ENCODE assay signal across 1 cellular context in the genomic region with DNA sequence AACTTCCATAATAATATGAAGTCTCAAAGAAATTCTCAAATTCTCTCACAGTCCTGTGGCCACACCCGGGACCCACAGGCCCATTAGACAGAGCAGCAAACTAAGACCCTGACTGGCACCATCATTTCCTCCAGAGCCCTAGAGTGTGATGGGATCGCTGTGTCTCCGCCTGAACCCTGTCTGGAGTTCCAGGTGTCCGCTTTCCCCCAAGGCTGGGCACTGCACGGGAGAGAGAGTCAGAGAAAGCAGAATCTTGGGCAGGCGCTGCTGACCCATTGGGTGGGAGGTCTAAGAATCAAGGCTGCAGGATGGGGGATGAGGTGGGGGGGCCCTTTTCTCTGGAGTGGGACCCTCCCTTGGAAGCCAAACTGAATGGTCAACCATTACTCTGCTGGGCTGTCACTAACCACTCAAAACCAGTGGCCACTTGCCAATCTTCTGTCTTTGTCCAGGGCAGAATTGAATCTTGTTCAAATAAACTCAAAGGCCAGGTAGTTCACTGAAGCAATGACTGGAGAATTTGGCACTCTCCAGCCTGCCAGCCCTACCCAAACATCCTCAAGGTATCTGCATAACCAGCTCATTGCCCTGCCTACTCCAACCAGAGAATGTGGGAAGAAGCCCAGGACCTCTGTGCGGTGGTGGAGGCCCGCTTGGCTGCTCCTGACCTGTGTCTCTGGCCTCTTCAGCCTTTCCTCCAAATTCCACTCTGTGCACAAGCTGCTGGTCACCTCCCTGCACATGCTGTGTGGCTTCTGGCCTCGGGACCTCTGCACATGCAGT.
TF ChIP-seq lines count a peak whose summit lies in the region.

No MANE protein-coding gene starts in this region.

TF ChIP-seq in HepG2, 621 proteins besides CTCF, POLR2A, EP300 and RAD21 (continued from another document and continues in another):
- TF ChIP-seq, protein P1, sequence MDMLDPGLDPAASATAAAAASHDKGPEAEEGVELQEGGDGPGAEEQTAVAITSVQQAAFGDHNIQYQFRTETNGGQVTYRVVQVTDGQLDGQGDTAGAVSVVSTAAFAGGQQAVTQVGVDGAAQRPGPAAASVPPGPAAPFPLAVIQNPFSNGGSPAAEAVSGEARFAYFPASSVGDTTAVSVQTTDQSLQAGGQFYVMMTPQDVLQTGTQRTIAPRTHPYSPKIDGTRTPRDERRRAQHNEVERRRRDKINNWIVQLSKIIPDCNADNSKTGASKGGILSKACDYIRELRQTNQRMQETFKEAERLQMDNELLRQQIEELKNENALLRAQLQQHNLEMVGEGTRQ (IDR thresholded peaks at IDR 0.05; ENCODE audit: low read depth, low read length) = no peak
- TF ChIP-seq, protein P1 (CRISPR knock-in tag; IDR thresholded peaks at IDR 0.05; ENCODE audit: borderline replicate concordance) = no peak
- TF ChIP-seq ZNF546 (CRISPR knock-in tag; conservative IDR thresholded peaks at IDR 0.05) (no peak), NKX3-1 (CRISPR knock-in tag; IDR thresholded peaks at IDR 0.05) (no peak), ZFP36 (IDR thresholded peaks at IDR 0.05; ENCODE audit: borderline replicate concordance, low read depth, low read length, partially characterized antibody) (no peak), GTF2F1 (IDR thresholded peaks at IDR 0.05; ENCODE audit: low read length) (no peak), MBNL3 (CRISPR knock-in tag; conservative IDR thresholded peaks at IDR 0.05) (no peak), ZNF570 (CRISPR knock-in tag; IDR thresholded peaks at IDR 0.05; ENCODE audit: borderline replicate concordance) (no peak), REL (CRISPR knock-in tag; conservative IDR thresholded peaks at IDR 0.05) (no peak), PHF21A (CRISPR knock-in tag; IDR thresholded peaks at IDR 0.05) (peak; percentile 66), ATF1 (CRISPR knock-in tag; IDR thresholded peaks at IDR 0.05) (no peak), ZSCAN20 (CRISPR knock-in tag; IDR thresholded peaks at IDR 0.05; ENCODE audit: borderline replicate concordance) (no peak), MEF2D (CRISPR knock-in tag; IDR thresholded peaks at IDR 0.05) (no peak), ZNF550 (CRISPR knock-in tag; IDR thresholded peaks at IDR 0.05; ENCODE audit: borderline replicate concordance) (no peak), ZNF678 (CRISPR knock-in tag; IDR thresholded peaks at IDR 0.05) (no peak), SRSF4 (IDR thresholded peaks at IDR 0.05; ENCODE audit: low read depth, low read length, poor library complexity, severe bottlenecking) (no peak), GABPB1 (CRISPR knock-in tag; IDR thresholded peaks at IDR 0.05) (0 out of 2 replicates have a peak, but pooled peaks have one; percentile 29), GLI4 (CRISPR knock-in tag; IDR thresholded peaks at IDR 0.05; ENCODE audit: borderline replicate concordance) (no peak), ZNF589 (CRISPR knock-in tag; conservative IDR thresholded peaks at IDR 0.05) (no peak), TBX3 (IDR thresholded peaks at IDR 0.05; ENCODE audit: borderline replicate concordance) (no peak), ZNF724P (CRISPR knock-in tag; IDR thresholded peaks at IDR 0.05; ENCODE audit: borderline replicate concordance) (no peak), TCF7L2 (IDR thresholded peaks at IDR 0.05; ENCODE audit: low read depth, low read length) (no peak), PHF20 (CRISPR knock-in tag; IDR thresholded peaks at IDR 0.05) (no peak), SNAI1 (CRISPR knock-in tag; IDR thresholded peaks at IDR 0.05; ENCODE audit: borderline replicate concordance) (no peak), GPN1 (CRISPR knock-in tag; IDR thresholded peaks at IDR 0.05; ENCODE audit: borderline replicate concordance) (no peak), ZFP41 (CRISPR knock-in tag; IDR thresholded peaks at IDR 0.05; ENCODE audit: borderline replicate concordance) (no peak), RARA (CRISPR knock-in tag; IDR thresholded peaks at IDR 0.05) (peak; percentile 17; the same call in 1 of the 2 replicates), STAG1 (CRISPR knock-in tag; IDR thresholded peaks at IDR 0.05) (no peak), ZNF746 (CRISPR knock-in tag; IDR thresholded peaks at IDR 0.05) (0 out of 2 replicates have a peak, but pooled peaks have one; percentile 17), ATRX (CRISPR knock-in tag; IDR thresholded peaks at IDR 0.05; ENCODE audit: borderline replicate concordance) (no peak), ZFYVE20 (CRISPR knock-in tag; IDR thresholded peaks at IDR 0.05; ENCODE audit: borderline replicate concordance, low read depth) (no peak), PITX1 (CRISPR knock-in tag; IDR thresholded peaks at IDR 0.05) (peak; percentile 40; the same call in 1 of the 2 replicates), ZNF615 (CRISPR knock-in tag; IDR thresholded peaks at IDR 0.05; ENCODE audit: borderline replicate concordance) (no peak), ZBTB42 (CRISPR knock-in tag; IDR thresholded peaks at IDR 0.05) (no peak), KLF16 (CRISPR knock-in tag; IDR thresholded peaks at IDR 0.05) (no peak), ZNF552 (CRISPR knock-in tag; IDR thresholded peaks at IDR 0.05; ENCODE audit: borderline replicate concordance) (no peak), HNRNPUL1 (IDR thresholded peaks at IDR 0.05; ENCODE audit: low read depth, low read length) (no peak), CCAR2 (optimal IDR thresholded peaks at IDR 0.05; ENCODE audit: low read depth, low read length) (no peak), ZNF232 (CRISPR knock-in tag; IDR thresholded peaks at IDR 0.05; ENCODE audit: borderline replicate concordance) (no peak), CBX2 (IDR thresholded peaks at IDR 0.05; ENCODE audit: low read depth, low read length) (no peak), CBX2 (CRISPR knock-in tag; IDR thresholded peaks at IDR 0.05; ENCODE audit: low read depth) (no peak), ZNF547 (CRISPR knock-in tag; IDR thresholded peaks at IDR 0.05) (no peak), ZFP1 (CRISPR knock-in tag; IDR thresholded peaks at IDR 0.05) (no peak)
- TF ChIP-seq, protein P2, sequence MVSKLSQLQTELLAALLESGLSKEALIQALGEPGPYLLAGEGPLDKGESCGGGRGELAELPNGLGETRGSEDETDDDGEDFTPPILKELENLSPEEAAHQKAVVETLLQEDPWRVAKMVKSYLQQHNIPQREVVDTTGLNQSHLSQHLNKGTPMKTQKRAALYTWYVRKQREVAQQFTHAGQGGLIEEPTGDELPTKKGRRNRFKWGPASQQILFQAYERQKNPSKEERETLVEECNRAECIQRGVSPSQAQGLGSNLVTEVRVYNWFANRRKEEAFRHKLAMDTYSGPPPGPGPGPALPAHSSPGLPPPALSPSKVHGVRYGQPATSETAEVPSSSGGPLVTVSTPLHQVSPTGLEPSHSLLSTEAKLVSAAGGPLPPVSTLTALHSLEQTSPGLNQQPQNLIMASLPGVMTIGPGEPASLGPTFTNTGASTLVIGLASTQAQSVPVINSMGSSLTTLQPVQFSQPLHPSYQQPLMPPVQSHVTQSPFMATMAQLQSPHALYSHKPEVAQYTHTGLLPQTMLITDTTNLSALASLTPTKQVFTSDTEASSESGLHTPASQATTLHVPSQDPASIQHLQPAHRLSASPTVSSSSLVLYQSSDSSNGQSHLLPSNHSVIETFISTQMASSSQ (IDR thresholded peaks at IDR 0.05; ENCODE audit: low read depth) = no peak
- TF ChIP-seq, protein P2 (CRISPR knock-in tag; IDR thresholded peaks at IDR 0.05; ENCODE audit: borderline replicate concordance) = no peak
- TF ChIP-seq, protein P3, sequence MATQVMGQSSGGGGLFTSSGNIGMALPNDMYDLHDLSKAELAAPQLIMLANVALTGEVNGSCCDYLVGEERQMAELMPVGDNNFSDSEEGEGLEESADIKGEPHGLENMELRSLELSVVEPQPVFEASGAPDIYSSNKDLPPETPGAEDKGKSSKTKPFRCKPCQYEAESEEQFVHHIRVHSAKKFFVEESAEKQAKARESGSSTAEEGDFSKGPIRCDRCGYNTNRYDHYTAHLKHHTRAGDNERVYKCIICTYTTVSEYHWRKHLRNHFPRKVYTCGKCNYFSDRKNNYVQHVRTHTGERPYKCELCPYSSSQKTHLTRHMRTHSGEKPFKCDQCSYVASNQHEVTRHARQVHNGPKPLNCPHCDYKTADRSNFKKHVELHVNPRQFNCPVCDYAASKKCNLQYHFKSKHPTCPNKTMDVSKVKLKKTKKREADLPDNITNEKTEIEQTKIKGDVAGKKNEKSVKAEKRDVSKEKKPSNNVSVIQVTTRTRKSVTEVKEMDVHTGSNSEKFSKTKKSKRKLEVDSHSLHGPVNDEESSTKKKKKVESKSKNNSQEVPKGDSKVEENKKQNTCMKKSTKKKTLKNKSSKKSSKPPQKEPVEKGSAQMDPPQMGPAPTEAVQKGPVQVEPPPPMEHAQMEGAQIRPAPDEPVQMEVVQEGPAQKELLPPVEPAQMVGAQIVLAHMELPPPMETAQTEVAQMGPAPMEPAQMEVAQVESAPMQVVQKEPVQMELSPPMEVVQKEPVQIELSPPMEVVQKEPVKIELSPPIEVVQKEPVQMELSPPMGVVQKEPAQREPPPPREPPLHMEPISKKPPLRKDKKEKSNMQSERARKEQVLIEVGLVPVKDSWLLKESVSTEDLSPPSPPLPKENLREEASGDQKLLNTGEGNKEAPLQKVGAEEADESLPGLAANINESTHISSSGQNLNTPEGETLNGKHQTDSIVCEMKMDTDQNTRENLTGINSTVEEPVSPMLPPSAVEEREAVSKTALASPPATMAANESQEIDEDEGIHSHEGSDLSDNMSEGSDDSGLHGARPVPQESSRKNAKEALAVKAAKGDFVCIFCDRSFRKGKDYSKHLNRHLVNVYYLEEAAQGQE (IDR thresholded peaks at IDR 0.05; ENCODE audit: borderline replicate concordance in 1 of 2, low read depth in 1 of 2, low read length in 2 of 2) = no peak
- TF ChIP-seq, protein P4, sequence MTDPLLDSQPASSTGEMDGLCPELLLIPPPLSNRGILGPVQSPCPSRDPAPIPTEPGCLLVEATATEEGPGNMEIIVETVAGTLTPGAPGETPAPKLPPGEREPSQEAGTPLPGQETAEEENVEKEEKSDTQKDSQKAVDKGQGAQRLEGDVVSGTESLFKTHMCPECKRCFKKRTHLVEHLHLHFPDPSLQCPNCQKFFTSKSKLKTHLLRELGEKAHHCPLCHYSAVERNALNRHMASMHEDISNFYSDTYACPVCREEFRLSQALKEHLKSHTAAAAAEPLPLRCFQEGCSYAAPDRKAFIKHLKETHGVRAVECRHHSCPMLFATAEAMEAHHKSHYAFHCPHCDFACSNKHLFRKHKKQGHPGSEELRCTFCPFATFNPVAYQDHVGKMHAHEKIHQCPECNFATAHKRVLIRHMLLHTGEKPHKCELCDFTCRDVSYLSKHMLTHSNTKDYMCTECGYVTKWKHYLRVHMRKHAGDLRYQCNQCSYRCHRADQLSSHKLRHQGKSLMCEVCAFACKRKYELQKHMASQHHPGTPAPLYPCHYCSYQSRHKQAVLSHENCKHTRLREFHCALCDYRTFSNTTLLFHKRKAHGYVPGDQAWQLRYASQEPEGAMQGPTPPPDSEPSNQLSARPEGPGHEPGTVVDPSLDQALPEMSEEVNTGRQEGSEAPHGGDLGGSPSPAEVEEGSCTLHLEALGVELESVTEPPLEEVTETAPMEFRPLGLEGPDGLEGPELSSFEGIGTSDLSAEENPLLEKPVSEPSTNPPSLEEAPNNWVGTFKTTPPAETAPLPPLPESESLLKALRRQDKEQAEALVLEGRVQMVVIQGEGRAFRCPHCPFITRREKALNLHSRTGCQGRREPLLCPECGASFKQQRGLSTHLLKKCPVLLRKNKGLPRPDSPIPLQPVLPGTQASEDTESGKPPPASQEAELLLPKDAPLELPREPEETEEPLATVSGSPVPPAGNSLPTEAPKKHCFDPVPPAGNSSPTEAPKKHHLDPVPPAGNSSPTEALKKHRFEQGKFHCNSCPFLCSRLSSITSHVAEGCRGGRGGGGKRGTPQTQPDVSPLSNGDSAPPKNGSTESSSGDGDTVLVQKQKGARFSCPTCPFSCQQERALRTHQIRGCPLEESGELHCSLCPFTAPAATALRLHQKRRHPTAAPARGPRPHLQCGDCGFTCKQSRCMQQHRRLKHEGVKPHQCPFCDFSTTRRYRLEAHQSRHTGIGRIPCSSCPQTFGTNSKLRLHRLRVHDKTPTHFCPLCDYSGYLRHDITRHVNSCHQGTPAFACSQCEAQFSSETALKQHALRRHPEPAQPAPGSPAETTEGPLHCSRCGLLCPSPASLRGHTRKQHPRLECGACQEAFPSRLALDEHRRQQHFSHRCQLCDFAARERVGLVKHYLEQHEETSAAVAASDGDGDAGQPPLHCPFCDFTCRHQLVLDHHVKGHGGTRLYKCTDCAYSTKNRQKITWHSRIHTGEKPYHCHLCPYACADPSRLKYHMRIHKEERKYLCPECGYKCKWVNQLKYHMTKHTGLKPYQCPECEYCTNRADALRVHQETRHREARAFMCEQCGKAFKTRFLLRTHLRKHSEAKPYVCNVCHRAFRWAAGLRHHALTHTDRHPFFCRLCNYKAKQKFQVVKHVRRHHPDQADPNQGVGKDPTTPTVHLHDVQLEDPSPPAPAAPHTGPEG (CRISPR knock-in tag; IDR thresholded peaks at IDR 0.05) = no peak
- TF ChIP-seq, protein P5, sequence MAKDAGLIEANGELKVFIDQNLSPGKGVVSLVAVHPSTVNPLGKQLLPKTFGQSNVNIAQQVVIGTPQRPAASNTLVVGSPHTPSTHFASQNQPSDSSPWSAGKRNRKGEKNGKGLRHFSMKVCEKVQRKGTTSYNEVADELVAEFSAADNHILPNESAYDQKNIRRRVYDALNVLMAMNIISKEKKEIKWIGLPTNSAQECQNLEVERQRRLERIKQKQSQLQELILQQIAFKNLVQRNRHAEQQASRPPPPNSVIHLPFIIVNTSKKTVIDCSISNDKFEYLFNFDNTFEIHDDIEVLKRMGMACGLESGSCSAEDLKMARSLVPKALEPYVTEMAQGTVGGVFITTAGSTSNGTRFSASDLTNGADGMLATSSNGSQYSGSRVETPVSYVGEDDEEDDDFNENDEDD (CRISPR knock-in tag; IDR thresholded peaks at IDR 0.05; ENCODE audit: borderline replicate concordance) = no peak
